11 cellular contexts compared by ENCODE assay signal in the genomic region with DNA sequence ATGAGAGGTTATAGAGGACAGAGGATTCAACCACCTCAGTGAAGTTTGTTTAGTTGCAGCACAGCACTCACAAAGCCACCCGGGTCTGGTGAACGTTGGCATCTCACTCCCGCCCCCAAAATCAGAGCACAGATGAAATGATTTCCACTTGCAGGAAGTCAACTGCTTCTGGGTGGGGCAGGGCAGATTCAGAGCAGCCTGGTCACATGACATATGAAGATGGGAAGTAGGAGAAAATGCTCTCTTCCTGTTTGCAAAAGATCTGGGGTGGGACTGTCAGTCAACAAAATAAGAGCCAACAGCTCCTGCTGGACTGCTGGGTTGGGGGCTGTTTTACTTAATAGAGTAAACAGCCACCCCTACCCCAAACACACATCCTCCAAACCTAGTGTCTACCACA. TPM values are rescaled to one million over a fixed set of nuclear protein-coding genes. Genes with fewer than 3 reads are reported as not detected.
DNase-seq lines count a peak whose midpoint lies in the region; ATAC-seq and TF ChIP-seq lines count a peak whose summit lies in the region.
"Had no signal": no experiment of that assay in that cellular context is flagged by ENCODE, and none has a peak within 500 bp of the region (broad histone marks: within the 10 kb centered on the region; RNA-seq: fewer than 3 reads in every experiment).

No MANE protein-coding gene starts in this region.

- H3K4me3 Mint-ChIP-seq in activated T-cell treated with anti-CD3 and anti-CD28 coated beads, Interleukin-2, amount 50 U/mL, for 24 hours: peak overlapping the region; percentile 69

- no peaks in the 10 kb centered on the region for H3K27me3 ChIP-seq in lung (ENCODE audit: control insufficient read depth, insufficient read depth)
- H3K27me3 ChIP-seq: BE2C had no signal

- DNase-seq in A172 (ENCODE audit: low spot score) (peak; percentile 16), NCI-H69 (lab: John Stamatoyannopoulos, UW) (peak; percentile 62), lung (ENCODE audit: low spot score) (peak; percentile 45)
- DNase-seq in activated T-cell treated with anti-CD3 and anti-CD28 coated beads, Interleukin-2, amount 50 U/mL, for 24 hours: peak; percentile 47
- DNase-seq: BE2C, cerebellar nuclear complex had no signal

- H3K27ac Mint-ChIP-seq in activated T-cell treated with anti-CD3 and anti-CD28 coated beads, Interleukin-2, amount 50 U/mL, for 24 hours: peak overlapping the region; percentile 86

- H3K4me3 ChIP-seq in lung: no peak overlapping the region

- TF ChIP-seq CTCF in lung (IDR thresholded peaks at IDR 0.05; ENCODE audit: control extremely low read depth, extremely low read depth): no peak

- ATAC-seq in lung (ENCODE audit: insufficient read depth, low FRiP score) (no peak), HG03439 (IDR thresholded peaks at IDR 0.05; ENCODE audit: unreplicated experiment) (no peak), GM21786 (IDR thresholded peaks at IDR 0.05; ENCODE audit: unreplicated experiment) (no peak), GM21447 (IDR thresholded peaks at IDR 0.05; ENCODE audit: unreplicated experiment) (no peak), GM19455 (IDR thresholded peaks at IDR 0.05; ENCODE audit: unreplicated experiment) (no peak)

- peak overlapping the region in 1 of 2 donors; percentile 13 for H3K27ac ChIP-seq in lung (ENCODE audit: low read depth in 1 of 2, low read length in 1 of 2)

- H3K4me1 ChIP-seq in lung (ENCODE audit: control insufficient read depth in 2 of 2, insufficient read depth in 2 of 2, low read length in 2 of 2): no peaks in the 10 kb centered on the region
- H3K4me1 ChIP-seq: BE2C had no signal

- no peaks in the 10 kb centered on the region for H3K9me3 ChIP-seq in lung (ENCODE audit: control insufficient read depth in 2 of 2, insufficient read depth in 1 of 2, low read length in 1 of 2)
- H3K9me3 ChIP-seq: BE2C had no signal

- peaks cover 32 to 33% of the 10 kb centered on the region in 2 donors for H3K36me3 ChIP-seq in lung (ENCODE audit: control insufficient read depth in 2 of 2, insufficient read depth in 2 of 2, low read length in 2 of 2)

- peaks cover 12% of the 10 kb centered on the region for H3K36me3 Mint-ChIP-seq in activated T-cell treated with anti-CD3 and anti-CD28 coated beads, Interleukin-2, amount 50 U/mL, for 24 hours (ENCODE audit: low read depth)

- no peaks in the 10 kb centered on the region for H3K27me3 Mint-ChIP-seq in activated T-cell treated with anti-CD3 and anti-CD28 coated beads, Interleukin-2, amount 50 U/mL, for 24 hours

- H3K9me3 Mint-ChIP-seq in activated T-cell treated with anti-CD3 and anti-CD28 coated beads, Interleukin-2, amount 50 U/mL, for 24 hours: no peaks in the 10 kb centered on the region

- peaks cover 31% of the 10 kb centered on the region for H3K4me1 Mint-ChIP-seq in activated T-cell treated with anti-CD3 and anti-CD28 coated beads, Interleukin-2, amount 50 U/mL, for 24 hours (ENCODE audit: low read depth)

- 14 to 39% methylated on average over 3 of the region's 3 CpGs for WGBS in lung, 2 donors

RNA-seq across cellular contexts. Expression of gene LRRC71, which starts 43.2 kb away (rescaled TPM):
- not detected in 2 replicates for total RNA-seq in A172 (2014; rRNA removed; shearing (Covaris generic))
- total RNA-seq in lung: 10 to 100 TPM in 1 of 2 donors, 1 to 10 TPM in 1; 4.9 to 17.2 TPM
- polyA plus RNA-seq in lung: 1 to 10 TPM; 3.4 to 3.5 TPM
- total RNA-seq: SK-MEL-5 had no signal
